Comparison of ENCODE assay signal across 8 cellular contexts in the genomic region with DNA sequence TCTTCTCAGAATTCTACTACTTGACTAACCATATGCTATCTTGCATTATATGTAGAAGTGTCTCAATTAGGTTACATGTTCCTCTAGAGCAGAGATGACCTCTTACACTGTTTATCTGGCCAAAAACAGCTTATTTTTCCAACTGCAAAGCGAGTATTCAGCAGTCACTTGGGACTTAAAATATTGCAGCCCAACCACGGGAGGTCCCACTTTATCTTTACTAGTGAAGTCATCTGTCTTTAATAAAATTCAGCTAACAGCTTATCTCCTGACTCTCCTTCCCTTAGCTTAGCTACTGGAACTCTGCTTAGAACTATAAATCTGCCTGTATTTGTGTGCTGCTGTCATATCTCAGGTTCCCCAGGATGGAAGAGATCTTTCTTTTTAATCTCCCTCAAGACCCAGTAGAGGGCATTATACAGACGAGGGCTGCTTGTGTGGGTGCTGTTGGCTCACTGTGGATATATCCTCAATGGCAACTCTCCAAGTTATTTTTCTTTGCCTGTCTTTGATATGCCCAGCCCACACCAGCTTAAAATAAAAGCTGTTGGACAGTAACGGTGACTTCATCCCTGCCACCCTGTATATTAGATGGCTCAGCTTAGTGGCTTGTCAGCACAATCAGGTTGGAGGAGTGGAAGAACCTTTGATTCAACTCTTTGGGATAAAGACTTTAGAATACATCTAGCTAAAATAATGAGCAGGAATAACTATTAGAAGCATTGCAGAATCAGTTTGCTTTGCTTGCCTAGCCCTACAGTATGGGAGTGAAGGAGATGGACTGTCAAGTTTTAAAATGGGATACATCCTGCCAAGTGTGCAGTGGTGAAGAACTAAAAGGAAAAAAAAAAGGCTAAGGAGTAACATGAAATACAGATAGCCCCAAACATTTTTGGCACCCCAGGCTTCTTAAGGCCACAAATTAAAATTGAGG. TPM values are rescaled to one million over a fixed set of nuclear protein-coding genes. Genes with fewer than 3 reads are reported as not detected.
DNase-seq lines count a peak whose midpoint lies in the region; ATAC-seq and TF ChIP-seq lines count a peak whose summit lies in the region.

No MANE protein-coding gene starts in this region.

- H3K36me3 Mint-ChIP-seq in activated T-helper 2 cell treated with anti-CD3 and anti-CD28 coated beads, Interferon-gamma antibody, Interleukin-2, Interleukin-4, amounts not matched to agents 10 μg/mL and 5 μg/mL and 100 μg/mL, durations not matched to agents 14 hours and 24 hours and 36 hours (ENCODE audit: low read depth), result peaks cover 86% of the 10 kb centered on the region
- H3K36me3 Mint-ChIP-seq in stimulated activated memory B cell treated with anti-CD40 and anti-IgM and Interleukin-4, amounts not matched to agents 10 μg/mL and 1 μg/mL and 100 μg/mL, for 72 hours, result peaks cover 65% of the 10 kb centered on the region

- no peak overlapping the region for H3K4me3 Mint-ChIP-seq in activated T-helper 2 cell treated with anti-CD3 and anti-CD28 coated beads, Interferon-gamma antibody, Interleukin-2, Interleukin-4, amounts not matched to agents 10 μg/mL and 5 μg/mL and 100 μg/mL, durations not matched to agents 14 hours and 24 hours and 36 hours (ENCODE audit: low read depth)
- no peak overlapping the region for H3K4me3 Mint-ChIP-seq in stimulated activated memory B cell treated with anti-CD40 and anti-IgM and Interleukin-4, amounts not matched to agents 10 μg/mL and 1 μg/mL and 100 μg/mL, for 72 hours

- ATAC-seq in left ventricle myocardium superior (peak; percentile 85), GM18519 (IDR thresholded peaks at IDR 0.05; ENCODE audit: low FRiP score, unreplicated experiment) (no peak)
- no peak for ATAC-seq in stimulated activated memory B cell treated with anti-CD40 and anti-IgM and Interleukin-4, amounts not matched to agents 10 μg/mL and 1 μg/mL and 100 μg/mL, for 72 hours

- no peaks in the 10 kb centered on the region for H3K27me3 ChIP-seq in KMS-11 (ENCODE audit: insufficient read depth, low read depth)

- no peaks in the 10 kb centered on the region for H3K79me2 ChIP-seq in KMS-11 (ENCODE audit: insufficient read depth, low read depth)

- no peaks in the 10 kb centered on the region for H3K27me3 Mint-ChIP-seq in activated T-helper 2 cell treated with anti-CD3 and anti-CD28 coated beads, Interferon-gamma antibody, Interleukin-2, Interleukin-4, amounts not matched to agents 10 μg/mL and 5 μg/mL and 100 μg/mL, durations not matched to agents 14 hours and 24 hours and 36 hours (ENCODE audit: low read depth)
- no peaks in the 10 kb centered on the region for H3K27me3 Mint-ChIP-seq in stimulated activated memory B cell treated with anti-CD40 and anti-IgM and Interleukin-4, amounts not matched to agents 10 μg/mL and 1 μg/mL and 100 μg/mL, for 72 hours

- peaks cover 38% of the 10 kb centered on the region for H3K4me1 ChIP-seq in KMS-11 (ENCODE audit: low read depth, poor library complexity, severe bottlenecking)

- H2AFZ ChIP-seq in KMS-11 (ENCODE audit: low read depth), result no peak overlapping the region

- no peak overlapping the region for H3K4me2 ChIP-seq in KMS-11

- peaks cover 13% of the 10 kb centered on the region; the same call in 1 of the 2 replicates for H3K36me3 ChIP-seq in KMS-11 (ENCODE audit: insufficient read depth)

- H3K4me3 ChIP-seq in KMS-11 (IDR thresholded peaks at IDR 0.05; ENCODE audit: insufficient read depth, low read depth, low read length), result no peak overlapping the region

- peak overlapping the region; percentile 68 for H3K27ac Mint-ChIP-seq in activated T-helper 2 cell treated with anti-CD3 and anti-CD28 coated beads, Interferon-gamma antibody, Interleukin-2, Interleukin-4, amounts not matched to agents 10 μg/mL and 5 μg/mL and 100 μg/mL, durations not matched to agents 14 hours and 24 hours and 36 hours
- peak overlapping the region; percentile 73 for H3K27ac Mint-ChIP-seq in stimulated activated memory B cell treated with anti-CD40 and anti-IgM and Interleukin-4, amounts not matched to agents 10 μg/mL and 1 μg/mL and 100 μg/mL, for 72 hours

- TF ChIP-seq CTCF in KMS-11 (conservative IDR thresholded peaks at IDR 0.05; ENCODE audit: low read depth, low read length), result peak; percentile 32; the same call in 1 of the 2 replicates
- TF ChIP-seq CTCF in GM10266 (IDR thresholded peaks at IDR 0.05; ENCODE audit: control insufficient read depth, insufficient read depth, low read depth, missing control alignments), result no peak

- H4K20me1 ChIP-seq in KMS-11 (ENCODE audit: insufficient read depth), result no peaks in the 10 kb centered on the region

- intact Hi-C loops in activated T-helper 2 cell treated with anti-CD3 and anti-CD28 coated beads, Interferon-gamma antibody, Interleukin-2, Interleukin-4, amounts not matched to agents 10 μg/mL and 5 μg/mL and 100 μg/mL, durations not matched to agents 14 hours and 24 hours and 36 hours (cut with micrococcal nuclease), result loop anchor here (10.0 kb wide), 1 partner anchor 255 kb away; the partner anchor contains the start of gene RPRD2
- intact Hi-C loops in left ventricle myocardium superior (cut with micrococcal nuclease), result loop anchor here (5.0 kb wide), 2 partner anchors 43 to 58 kb away; partner anchors contain the start of gene MCL1

- H3K4me1 Mint-ChIP-seq in activated T-helper 2 cell treated with anti-CD3 and anti-CD28 coated beads, Interferon-gamma antibody, Interleukin-2, Interleukin-4, amounts not matched to agents 10 μg/mL and 5 μg/mL and 100 μg/mL, durations not matched to agents 14 hours and 24 hours and 36 hours (ENCODE audit: low read depth), result peaks cover 63% of the 10 kb centered on the region
- peaks cover 78% of the 10 kb centered on the region for H3K4me1 Mint-ChIP-seq in stimulated activated memory B cell treated with anti-CD40 and anti-IgM and Interleukin-4, amounts not matched to agents 10 μg/mL and 1 μg/mL and 100 μg/mL, for 72 hours

- H3K27ac ChIP-seq in KMS-11, result peak overlapping the region; percentile 0; the same call in 1 of the 2 replicates

- no peaks in the 10 kb centered on the region for H3K9me3 Mint-ChIP-seq in activated T-helper 2 cell treated with anti-CD3 and anti-CD28 coated beads, Interferon-gamma antibody, Interleukin-2, Interleukin-4, amounts not matched to agents 10 μg/mL and 5 μg/mL and 100 μg/mL, durations not matched to agents 14 hours and 24 hours and 36 hours
- H3K9me3 Mint-ChIP-seq in stimulated activated memory B cell treated with anti-CD40 and anti-IgM and Interleukin-4, amounts not matched to agents 10 μg/mL and 1 μg/mL and 100 μg/mL, for 72 hours, result no peaks in the 10 kb centered on the region

- DNase-seq in COR-L47 (lab: John Stamatoyannopoulos, UW) (peak; percentile 42), left ventricle myocardium superior (no peak), NCI-H1436 (lab: John Stamatoyannopoulos, UW) (no peak), GM10266 (ENCODE audit: extremely low spot score) (no peak)
- no peak for DNase-seq in activated T-helper 2 cell treated with anti-CD3 and anti-CD28 coated beads, Interferon-gamma antibody, Interleukin-2, Interleukin-4, amounts not matched to agents 10 μg/mL and 5 μg/mL and 100 μg/mL, durations not matched to agents 14 hours and 24 hours and 36 hours (ENCODE audit: low spot score)

- H3K9ac ChIP-seq in KMS-11, result no peak overlapping the region

RNA-seq across cellular contexts. Expression of gene ENSA, which starts 9.6 kb away (rescaled TPM):
- total RNA-seq in activated T-helper 2 cell treated with anti-CD3 and anti-CD28 coated beads, Interferon-gamma antibody, Interleukin-2, Interleukin-4, amounts not matched to agents 10 μg/mL and 5 μg/mL and 100 μg/mL, durations not matched to agents 14 hours and 24 hours and 36 hours, result 252 and 253 TPM in 2 replicates
- total RNA-seq in left ventricle myocardium superior, result 126 TPM

RNA-seq across cellular contexts. Expression of gene MCL1, which starts 40.4 kb away (rescaled TPM):
- 217 and 221 TPM in 2 replicates for total RNA-seq in activated T-helper 2 cell treated with anti-CD3 and anti-CD28 coated beads, Interferon-gamma antibody, Interleukin-2, Interleukin-4, amounts not matched to agents 10 μg/mL and 5 μg/mL and 100 μg/mL, durations not matched to agents 14 hours and 24 hours and 36 hours
- 93.5 TPM for total RNA-seq in left ventricle myocardium superior
